ENCODE assay signal across 13 cellular contexts in genomic region chr10:99996934-99997648, GRCh38. TPM values are rescaled to one million over a fixed set of nuclear protein-coding genes. Genes with fewer than 3 reads are reported as not detected.
A peak's percentile ranks its signal among the peaks of the same experiment; 100 is the strongest.
DNase-seq lines count a peak whose midpoint lies in the region; ATAC-seq, FAIRE-seq and TF ChIP-seq lines count a peak whose summit lies in the region.
"Had no signal": no experiment of that assay in that cellular context is flagged by ENCODE, and none has a peak within 500 bp of the region (broad histone marks: within the 10 kb centered on the region; RNA-seq: fewer than 3 reads in every experiment).

No MANE protein-coding gene starts in this region.

- H2AFZ ChIP-seq in trophoblast cell (ENCODE audit: insufficient read depth, low read length, poor library complexity), result no peak overlapping the region

- H4K12ac ChIP-seq in trophoblast cell (ENCODE audit: low read depth, low read length), result no peak overlapping the region

- H3K9me3 ChIP-seq in RWPE2 (ENCODE audit: severe bottlenecking) (no peaks in the 10 kb centered on the region), trophoblast cell (ENCODE audit: insufficient read depth, low read depth, low read length) (no peaks in the 10 kb centered on the region)
- H3K9me3 ChIP-seq: upper lobe of right lung had no signal

- TF ChIP-seq CTCF in D721Med (IDR thresholded peaks at IDR 0.05; ENCODE audit: insufficient read depth, missing control alignments) (no peak), RWPE2 (IDR thresholded peaks at IDR 0.05; ENCODE audit: poor library complexity, severe bottlenecking) (no peak), fibroblast of mammary gland (conservative IDR thresholded peaks at IDR 0.05; ENCODE audit: control insufficient read depth, insufficient read depth, low read depth, low read length) (no peak), GM20000 (IDR thresholded peaks at IDR 0.05; ENCODE audit: extremely low read depth, missing control alignments) (no peak)

- H3K4ac ChIP-seq in trophoblast cell (ENCODE audit: low read depth, low read length), result no peak overlapping the region

- no peak overlapping the region for H2AK5ac ChIP-seq in trophoblast cell (ENCODE audit: low read length)

- no peak overlapping the region for H4K91ac ChIP-seq in trophoblast cell (ENCODE audit: low read depth, low read length)

- H3K18ac ChIP-seq in trophoblast cell (ENCODE audit: low read length), result no peak overlapping the region

- H3K4me1 ChIP-seq in RWPE2 (ENCODE audit: insufficient read depth, poor library complexity, severe bottlenecking), result peaks cover 35% of the 10 kb centered on the region
- H3K4me1 ChIP-seq in trophoblast cell (ENCODE audit: control insufficient read depth in 1 of 2, insufficient read depth in 2 of 2, low read length in 2 of 2), result peaks cover 7 to 22% of the 10 kb centered on the region in 2 experiments

- peak; percentile 35 for FAIRE-seq in D721Med (lab: Jason Lieb, UNC)

- no peak for DNase-seq in D721Med (ENCODE audit: insufficient read length, low spot score)
- no peak for DNase-seq in RWPE2 (ENCODE audit: low spot score)
- peak; percentile 78 for DNase-seq in fibroblast of mammary gland (ENCODE audit: low read depth)
- DNase-seq in trophoblast cell, result peak in 1 of 2 donors; percentile 33
- no peak for DNase-seq in GM20000 (ENCODE audit: low spot score)
- no peak for DNase-seq in NCI-H128 (lab: John Stamatoyannopoulos, UW; ENCODE audit: unreplicated experiment)
- DNase-seq in NCI-H2081 treated with DMSO at 0.1 percent for 48 hours (lab: John Stamatoyannopoulos, UW), result no peak
- DNase-seq in DMS114 treated with DMSO at 0.1 percent for 48 hours (lab: John Stamatoyannopoulos, UW; ENCODE audit: unreplicated experiment), result no peak
- DNase-seq: activated effector memory CD4-positive, alpha-beta T cell treated with Interleukin-2 at 50 U/mL for 16 hours; CD4-positive, alpha-beta memory T cell; NCI-H1417; upper lobe of right lung; WERI-Rb-1 had no signal

- peaks cover 3% of the 10 kb centered on the region for H3K79me2 ChIP-seq in trophoblast cell (ENCODE audit: control insufficient read depth, insufficient read depth, low read length, poor library complexity)

- no peak overlapping the region for H2BK12ac ChIP-seq in trophoblast cell (ENCODE audit: low read length)

- H3K14ac ChIP-seq in trophoblast cell (ENCODE audit: low read length), result no peak overlapping the region

- H3K36me3 ChIP-seq in RWPE2 (ENCODE audit: low read depth) (peaks cover 42% of the 10 kb centered on the region), trophoblast cell (ENCODE audit: control insufficient read depth in 1 of 2, insufficient read depth in 2 of 2, low read length in 2 of 2) (peaks cover 0 to 3% of the 10 kb centered on the region in 2 experiments)
- H3K36me3 ChIP-seq: upper lobe of right lung, WERI-Rb-1 had no signal

- H3K27me3 ChIP-seq in RWPE2 (ENCODE audit: insufficient read depth, poor library complexity, severe bottlenecking), result no peaks in the 10 kb centered on the region
- H3K27me3 ChIP-seq in trophoblast cell (ENCODE audit: insufficient read depth, low read length), result no peaks in the 10 kb centered on the region
- H3K27me3 ChIP-seq: upper lobe of right lung had no signal

- H2BK5ac ChIP-seq in trophoblast cell (ENCODE audit: low read depth, low read length, poor library complexity), result no peak overlapping the region

- peak; percentile 28; the same call in 1 of the 3 replicates for ATAC-seq in RWPE2 (ENCODE audit: low read depth)
- ATAC-seq: upper lobe of right lung had no signal

- no peak overlapping the region for H2BK120ac ChIP-seq in trophoblast cell (ENCODE audit: insufficient read depth, low read length, poor library complexity)

- H4K8ac ChIP-seq in trophoblast cell (ENCODE audit: low read depth, low read length), result no peak overlapping the region

- H3K4me3 ChIP-seq in RWPE2 (ENCODE audit: severe bottlenecking), result no peak overlapping the region
- no peak overlapping the region for H3K4me3 ChIP-seq in fibroblast of mammary gland (ENCODE audit: control insufficient read depth, low read depth, low read length)
- H3K4me3 ChIP-seq in trophoblast cell (ENCODE audit: low read depth, low read length), result no peak overlapping the region
- H3K4me3 ChIP-seq: upper lobe of right lung had no signal

- no peak overlapping the region for H3K23ac ChIP-seq in trophoblast cell (ENCODE audit: low read length)

- WGBS in trophoblast cell (ENCODE audit: extremely low coverage, insufficient coverage, insufficient read length), result no CpG with 5 or more reads among the region's 3 CpGs

- H3K79me1 ChIP-seq in trophoblast cell (ENCODE audit: low read length), result peaks cover 2% of the 10 kb centered on the region

- no peak overlapping the region for H3K4me2 ChIP-seq in trophoblast cell (ENCODE audit: low read length)

- H3K27ac ChIP-seq in RWPE2 (ENCODE audit: poor library complexity, severe bottlenecking), result peak overlapping the region; percentile 46
- H3K27ac ChIP-seq in trophoblast cell (ENCODE audit: low read depth, low read length), result peak overlapping the region; percentile 83
- H3K27ac ChIP-seq: upper lobe of right lung, WERI-Rb-1 had no signal

- no peak overlapping the region for H3K9ac ChIP-seq in trophoblast cell (ENCODE audit: low read length)

RNA-seq across cellular contexts. Expression of gene DNMBP, which starts 12.7 kb away (rescaled TPM):
- polyA plus RNA-seq in trophoblast cell (2013), result 16.5 and 17.5 TPM in 2 replicates
